ENCODE assay signal across 9 cellular contexts in genomic region chr5:142000709-142001484, GRCh38. TPM values are rescaled to one million over a fixed set of nuclear protein-coding genes. Genes with fewer than 3 reads are reported as not detected.
DNase-seq lines count a peak whose midpoint lies in the region; ATAC-seq, FAIRE-seq and TF ChIP-seq lines count a peak whose summit lies in the region.
"Had no signal": no experiment of that assay in that cellular context is flagged by ENCODE, and none has a peak within 500 bp of the region (broad histone marks: within the 10 kb centered on the region; RNA-seq: fewer than 3 reads in every experiment).

No MANE protein-coding gene starts in this region.

- H3K4me3 ChIP-seq in kidney (ENCODE audit: low read length in 2 of 2), result no peak overlapping the region

- peaks cover 2 to 6% of the 10 kb centered on the region in 2 donors for H3K4me1 ChIP-seq in kidney (ENCODE audit: control insufficient read depth in 1 of 2, insufficient read depth in 1 of 2, low read depth in 1 of 2, low read length in 2 of 2)

- H3K9me3 Mint-ChIP-seq in activated CD8-positive, alpha-beta T cell treated with anti-CD3 and anti-CD28 coated beads, Interleukin-2, amount 10 ng/mL, durations not matched to agents 7 days and 5 days (ENCODE audit: insufficient read depth), result no peaks in the 10 kb centered on the region

- H3K27ac ChIP-seq in kidney (ENCODE audit: low read depth in 2 of 2, low read length in 2 of 2), result no peak overlapping the region

- CTCF ChIA-PET in activated CD8-positive, alpha-beta T cell treated with anti-CD3 and anti-CD28 coated beads, Interleukin-2, amount 10 ng/mL, durations not matched to agents 7 days and 5 days (lab: Charles Lee), result interaction anchor here (0.6 to 9.2 kb wide), 18 partner anchors 10 to 147 kb away, joined by 3 to 63 read pairs (median 4); partner anchors contain the start of genes GNPDA1 and RNF14

- no peaks in the 10 kb centered on the region for H3K9me3 ChIP-seq in kidney (ENCODE audit: control insufficient read depth in 1 of 2, low read length in 2 of 2)

- intact Hi-C loops in kidney (cut with DNase I), result no loop called here

- DNase-seq in CD1c-positive myeloid dendritic cell (ENCODE audit: extremely low spot score) (peak; percentile 30), GM19239 (ENCODE audit: insufficient read length, low spot score) (no peak), kidney (no peak), OCI-M2 (lab: John Stamatoyannopoulos, UW; ENCODE audit: unreplicated experiment) (no peak), NCI-H2107 treated with DMSO at 0.1 percent for 48 hours (lab: John Stamatoyannopoulos, UW; ENCODE audit: unreplicated experiment) (no peak)
- no peak for DNase-seq in activated CD8-positive, alpha-beta T cell treated with anti-CD3 and anti-CD28 coated beads, Interleukin-2, amount 10 ng/mL, durations not matched to agents 7 days and 5 days
- DNase-seq: effector CD4-positive, alpha-beta T cell had no signal

- POLR2A ChIA-PET in activated CD8-positive, alpha-beta T cell treated with anti-CD3 and anti-CD28 coated beads, Interleukin-2, amount 10 ng/mL, durations not matched to agents 7 days and 5 days (lab: Charles Lee), result no interaction called here

- H3K9ac ChIP-seq in kidney (ENCODE audit: low read length in 2 of 2), result no peak overlapping the region

- TF ChIP-seq CTCF in kidney (IDR thresholded peaks at IDR 0.05; ENCODE audit: borderline replicate concordance, extremely low read depth, insufficient read depth), result peak; percentile 18

- H3K36me3 ChIP-seq in kidney (ENCODE audit: control insufficient read depth in 1 of 2, insufficient read depth in 2 of 2, low read length in 2 of 2), result peaks cover 28 to 40% of the 10 kb centered on the region in 2 donors

- H3K27ac Mint-ChIP-seq in activated CD8-positive, alpha-beta T cell treated with anti-CD3 and anti-CD28 coated beads, Interleukin-2, amount 10 ng/mL, durations not matched to agents 7 days and 5 days, result peak overlapping the region; percentile 50

- FAIRE-seq in GM19239 (lab: Jason Lieb, UNC), result peak; percentile 55
- FAIRE-seq in kidney (lab: Jason Lieb, UNC), result no peak

- H3K27me3 Mint-ChIP-seq in activated CD8-positive, alpha-beta T cell treated with anti-CD3 and anti-CD28 coated beads, Interleukin-2, amount 10 ng/mL, durations not matched to agents 7 days and 5 days (ENCODE audit: low read depth), result no peaks in the 10 kb centered on the region

- H3K36me3 Mint-ChIP-seq in activated CD8-positive, alpha-beta T cell treated with anti-CD3 and anti-CD28 coated beads, Interleukin-2, amount 10 ng/mL, durations not matched to agents 7 days and 5 days (ENCODE audit: low read depth), result peaks cover 49% of the 10 kb centered on the region

- no peak for ATAC-seq in activated CD8-positive, alpha-beta T cell treated with anti-CD3 and anti-CD28 coated beads, Interleukin-2, amount 10 ng/mL, durations not matched to agents 7 days and 5 days
- ATAC-seq in GM21367 (IDR thresholded peaks at IDR 0.05; ENCODE audit: unreplicated experiment), result no peak
- no peak for ATAC-seq in HG03045 (IDR thresholded peaks at IDR 0.05; ENCODE audit: unreplicated experiment)

- H3K4me3 Mint-ChIP-seq in activated CD8-positive, alpha-beta T cell treated with anti-CD3 and anti-CD28 coated beads, Interleukin-2, amount 10 ng/mL, durations not matched to agents 7 days and 5 days, result no peak overlapping the region

- peaks cover 31% of the 10 kb centered on the region for H3K4me1 Mint-ChIP-seq in activated CD8-positive, alpha-beta T cell treated with anti-CD3 and anti-CD28 coated beads, Interleukin-2, amount 10 ng/mL, durations not matched to agents 7 days and 5 days (ENCODE audit: low read depth)

RNA-seq across cellular contexts. Expression of gene GNPDA1, which starts 11.9 kb away (rescaled TPM):
- 10 to 100 TPM; 34.9 to 41.0 TPM for total RNA-seq in activated CD8-positive, alpha-beta T cell treated with anti-CD3 and anti-CD28 coated beads, Interleukin-2, amount 10 ng/mL, durations not matched to agents 7 days and 5 days
- total RNA-seq in kidney, result 30.1 TPM
- polyA plus RNA-seq in kidney (ENCODE audit: insufficient read depth, low read depth, low replicate concordance), result 76.6 TPM

RNA-seq across cellular contexts. Expression of gene RNF14, which starts 32.0 kb away (rescaled TPM):
- total RNA-seq in activated CD8-positive, alpha-beta T cell treated with anti-CD3 and anti-CD28 coated beads, Interleukin-2, amount 10 ng/mL, durations not matched to agents 7 days and 5 days, result 10 to 100 TPM; 22.2 to 26.0 TPM
- total RNA-seq in kidney, result 69.3 TPM
- polyA plus RNA-seq in kidney (ENCODE audit: insufficient read depth, low read depth, low replicate concordance), result 53.5 TPM

RNA-seq across cellular contexts. Expression of gene PCDH12, which starts 42.9 kb away (rescaled TPM):
- under 1 TPM; 0.26 to 0.29 TPM for total RNA-seq in activated CD8-positive, alpha-beta T cell treated with anti-CD3 and anti-CD28 coated beads, Interleukin-2, amount 10 ng/mL, durations not matched to agents 7 days and 5 days
- 14.1 TPM for total RNA-seq in kidney
- 7.4 TPM for polyA plus RNA-seq in kidney (ENCODE audit: insufficient read depth, low read depth, low replicate concordance)

Comparison
In these comparisons a context has a peak if more than half of its experiments do, and no peak if none do; other contexts are left out.
1. RNA of gene PCDH12, which starts 42.9 kb away (total RNA-seq): 14.1 TPM in kidney (single experiment); 0.26 to 0.29 TPM in activated CD8-positive, alpha-beta T cell treated with anti-CD3 and anti-CD28 coated beads, Interleukin-2, amount 10 ng/mL, durations not matched to agents 7 days and 5 days; every median in the first group is over 10 times any median in the second.